26 cellular contexts compared by ENCODE assay signal in genomic region chr1:61378498-61379180, GRCh38.
"Had no signal": no experiment of that assay in that cellular context is flagged by ENCODE, and none has a peak within 500 bp of the region (broad histone marks: within the 10 kb centered on the region; RNA-seq: fewer than 3 reads in every experiment).

No MANE protein-coding gene starts in this region.

- H3K4me3 Mint-ChIP-seq: activated B cell treated with CpG ODN at 0.5 μM for 24 hours; activated CD4-positive, alpha-beta T cell treated with anti-CD3 and anti-CD28 coated beads, Interleukin-2, amount 10 ng/mL, durations not matched to agents 24 days and 14 days; activated CD8-positive, alpha-beta memory T cell treated with anti-CD3 and anti-CD28 coated beads, Interleukin-2, amount 10 ng/mL, durations not matched to agents 7 days and 5 days; activated naive CD8-positive, alpha-beta T cell treated with anti-CD3 and anti-CD28 coated beads, Interleukin-2, amount 50 U/mL, for 24 hours; activated T-cell treated with anti-CD3 and anti-CD28 coated beads, Interleukin-2, amount 50 U/mL, for 24 hours; activated T-helper 1 cell treated with anti-CD3 and anti-CD28 coated beads, Interleukin-12 subunit alpha, Interleukin-12 subunit beta, Interleukin-2, Interleukin-4 antibody, amounts not matched to agents 30 ng/mL and 10 ng/mL and 1 ng/mL, durations not matched to agents 14 hours and 24 hours and 36 hours had no signal

- H3K4me1 ChIP-seq: body of pancreas had no signal

- H3K27me3 ChIP-seq: ascending aorta, body of pancreas had no signal

- H3K27ac ChIP-seq: ascending aorta, body of pancreas had no signal

- H3K27me3 Mint-ChIP-seq: activated B cell treated with CpG ODN at 0.5 μM for 24 hours; activated CD8-positive, alpha-beta memory T cell treated with anti-CD3 and anti-CD28 coated beads, Interleukin-2, amount 10 ng/mL, durations not matched to agents 7 days and 5 days; activated naive CD8-positive, alpha-beta T cell treated with anti-CD3 and anti-CD28 coated beads, Interleukin-2, amount 50 U/mL, for 24 hours; activated T-cell treated with anti-CD3 and anti-CD28 coated beads, Interleukin-2, amount 50 U/mL, for 24 hours had no signal

- H3K9me3 ChIP-seq: ascending aorta, body of pancreas had no signal

- H3K4me1 Mint-ChIP-seq: activated B cell treated with CpG ODN at 0.5 μM for 24 hours; activated CD4-positive, alpha-beta T cell treated with anti-CD3 and anti-CD28 coated beads, Interleukin-2, amount 10 ng/mL, durations not matched to agents 24 days and 14 days; activated CD8-positive, alpha-beta memory T cell treated with anti-CD3 and anti-CD28 coated beads, Interleukin-2, amount 10 ng/mL, durations not matched to agents 7 days and 5 days; activated naive CD8-positive, alpha-beta T cell treated with anti-CD3 and anti-CD28 coated beads, Interleukin-2, amount 50 U/mL, for 24 hours had no signal

- H3K9me3 Mint-ChIP-seq: activated B cell treated with CpG ODN at 0.5 μM for 24 hours; activated CD4-positive, alpha-beta T cell treated with anti-CD3 and anti-CD28 coated beads, Interleukin-2, amount 10 ng/mL, durations not matched to agents 24 days and 14 days; activated naive CD4-positive, alpha-beta T cell treated with anti-CD3 and anti-CD28 coated beads, Interleukin-2, amount 50 U/mL, for 72 hours; activated naive CD8-positive, alpha-beta T cell treated with anti-CD3 and anti-CD28 coated beads, Interleukin-2, amount 50 U/mL, for 24 hours; activated T-cell treated with anti-CD3 and anti-CD28 coated beads, Interleukin-2, amount 50 U/mL, for 24 hours; activated T-helper 1 cell treated with anti-CD3 and anti-CD28 coated beads, Interleukin-12 subunit alpha, Interleukin-12 subunit beta, Interleukin-2, Interleukin-4 antibody, amounts not matched to agents 30 ng/mL and 10 ng/mL and 1 ng/mL, durations not matched to agents 14 hours and 24 hours and 36 hours had no signal

- H3K4me3 ChIP-seq: ascending aorta, body of pancreas had no signal

- ATAC-seq: activated CD8-positive, alpha-beta memory T cell treated with anti-CD3 and anti-CD28 coated beads, Interleukin-2, amount 10 ng/mL, durations not matched to agents 7 days and 5 days; activated naive CD4-positive, alpha-beta T cell treated with anti-CD3 and anti-CD28 coated beads, Interleukin-2, amount 50 U/mL, for 72 hours; activated naive CD8-positive, alpha-beta T cell treated with anti-CD3 and anti-CD28 coated beads, Interleukin-2, amount 50 U/mL, for 24 hours; body of pancreas; PC-3 had no signal

- H3K27ac Mint-ChIP-seq: activated B cell treated with CpG ODN at 0.5 μM for 24 hours; activated CD4-positive, alpha-beta T cell treated with anti-CD3 and anti-CD28 coated beads, Interleukin-2, amount 10 ng/mL, durations not matched to agents 24 days and 14 days; activated CD8-positive, alpha-beta memory T cell treated with anti-CD3 and anti-CD28 coated beads, Interleukin-2, amount 10 ng/mL, durations not matched to agents 7 days and 5 days; activated naive CD4-positive, alpha-beta T cell treated with anti-CD3 and anti-CD28 coated beads, Interleukin-2, amount 50 U/mL, for 72 hours; activated naive CD8-positive, alpha-beta T cell treated with anti-CD3 and anti-CD28 coated beads, Interleukin-2, amount 50 U/mL, for 24 hours; activated T-cell treated with anti-CD3 and anti-CD28 coated beads, Interleukin-2, amount 50 U/mL, for 24 hours; activated T-helper 1 cell treated with anti-CD3 and anti-CD28 coated beads, Interleukin-12 subunit alpha, Interleukin-12 subunit beta, Interleukin-2, Interleukin-4 antibody, amounts not matched to agents 30 ng/mL and 10 ng/mL and 1 ng/mL, durations not matched to agents 14 hours and 24 hours and 36 hours had no signal

- DNase-seq: activated B cell treated with CpG ODN at 0.5 μM for 24 hours; activated CD4-positive, alpha-beta T cell treated with anti-CD3 and anti-CD28 coated beads for 1 hour; activated CD4-positive, alpha-beta T cell treated with anti-CD3 and anti-CD28 coated beads, Interleukin-2, amount 10 ng/mL, durations not matched to agents 24 days and 14 days; activated CD4-positive, alpha-beta T cell treated with anti-CD3 and anti-CD28 coated beads, Interleukin-2, amount 50 U/mL, for 48 hours; activated CD8-positive, alpha-beta memory T cell treated with anti-CD3 and anti-CD28 coated beads, Interleukin-2, amount 10 ng/mL, durations not matched to agents 7 days and 5 days; activated effector memory CD4-positive, alpha-beta T cell treated with Interleukin-2 at 50 U/mL for 16 hours; activated naive CD4-positive, alpha-beta T cell treated with Interleukin-2 at 50 U/mL for 16 hours; activated naive CD8-positive, alpha-beta T cell treated with anti-CD3 and anti-CD28 coated beads, Interleukin-2, amount 50 U/mL, for 24 hours; activated T-cell treated with anti-CD3 and anti-CD28 coated beads, Interleukin-2, amount 50 U/mL, for 24 hours; amniotic stem cell; body of pancreas; IMR-90; KG1; NCI-H1092; NCI-H1436; NCI-H1694 treated with DMSO at 0.1 percent for 48 hours; NCI-H2081; NCI-H510A treated with DMSO at 0.1 percent for 48 hours; NCI-H69; PC-3; SIG-M5; T-helper 2 cell; T1000 had no signal

- H3K36me3 Mint-ChIP-seq: activated CD8-positive, alpha-beta memory T cell treated with anti-CD3 and anti-CD28 coated beads, Interleukin-2, amount 10 ng/mL, durations not matched to agents 7 days and 5 days had no signal
